Comparison of ENCODE assay signal across 14 cellular contexts in the genomic region with DNA sequence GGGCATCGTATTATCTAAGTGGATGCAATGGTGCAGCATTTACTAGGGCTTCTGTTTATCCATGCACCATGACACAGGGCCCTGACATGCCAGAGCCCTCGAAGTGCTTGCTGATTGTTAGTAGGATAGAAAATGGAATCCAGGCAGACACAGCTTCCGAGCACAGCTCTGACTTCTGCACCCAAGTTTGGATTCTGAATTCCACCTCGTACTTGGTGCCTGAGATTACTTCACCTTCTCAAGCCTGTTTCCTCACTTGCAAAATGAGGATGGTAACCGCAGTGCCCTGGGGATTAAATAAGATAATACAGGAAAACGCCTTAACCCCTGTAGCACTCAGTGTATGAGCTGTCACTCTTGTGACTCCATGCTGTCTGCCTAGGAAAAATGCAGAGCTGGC.
A peak's percentile ranks its signal among the peaks of the same experiment; 100 is the strongest.
DNase-seq lines count a peak whose midpoint lies in the region; ATAC-seq, FAIRE-seq and TF ChIP-seq lines count a peak whose summit lies in the region.
"Had no signal": no experiment of that assay in that cellular context is flagged by ENCODE, and none has a peak within 500 bp of the region (broad histone marks: within the 10 kb centered on the region; RNA-seq: fewer than 3 reads in every experiment).

No MANE protein-coding gene starts in this region.

- H3K9me1 ChIP-seq in keratinocyte (ENCODE audit: control insufficient read depth, extremely low read depth, insufficient read depth, low read length), result no peaks in the 10 kb centered on the region

- H4K20me1 ChIP-seq in keratinocyte (ENCODE audit: control insufficient read depth, extremely low read depth, insufficient read depth, low read length), result no peaks in the 10 kb centered on the region

- peaks cover 3% of the 10 kb centered on the region for H3K27me3 ChIP-seq in keratinocyte (ENCODE audit: control insufficient read depth, extremely low read depth, insufficient read depth, low read length)
- H3K27me3 ChIP-seq in skeletal muscle tissue (ENCODE audit: control insufficient read depth in 3 of 3, insufficient read depth in 3 of 3, low read length in 3 of 3), result no peaks in the 10 kb centered on the region
- H3K27me3 ChIP-seq: colonic mucosa had no signal

- dilution Hi-C loops in keratinocyte (cut with MboI; ENCODE audit: extremely low pct_ligation_motif_present, low sequenced_read_pairs), result no loop called here

- DNase-seq in GOT3 (lab: John Stamatoyannopoulos, UW), result peak; percentile 20
- DNase-seq in choroid plexus epithelial cell (ENCODE audit: low read depth), result peak; percentile 73
- DNase-seq in keratinocyte (ENCODE audit: low read depth, low spot score), result no peak
- no peak for DNase-seq in activated CD4-positive, CD25-positive, alpha-beta regulatory T cell treated with anti-CD3 and anti-CD28 coated beads, Interleukin-2, amount 50 U/mL, for 72 hours
- no peak for DNase-seq in stimulated activated CD4-positive, alpha-beta T cell treated with anti-CD3 and anti-CD28 coated beads, Interleukin-12 subunit alpha, Interleukin-12 subunit beta, amount 100 ng/mL, for 4 hours
- DNase-seq in posterior vena cava (ENCODE audit: low spot score), result no peak
- DNase-seq: activated CD8-positive, alpha-beta T cell treated with anti-CD3 and anti-CD28 coated beads, Interleukin-2, amount 10 ng/mL, durations not matched to agents 7 days and 5 days; activated naive CD4-positive, alpha-beta T cell treated with anti-CD3 and anti-CD28 coated beads, Interleukin-2, amount 50 U/mL, for 16 hours; CD4-positive, alpha-beta T cell; colonic mucosa; small intestine; stimulated activated CD8-positive, alpha-beta memory T cell treated with anti-CD3 and anti-CD28 coated beads, Interleukin-4, amount 100 ng/mL, for 48 hours had no signal

- no peak overlapping the region for H3K4me3 ChIP-seq in choroid plexus epithelial cell (ENCODE audit: low read depth, low read length)
- H3K4me3 ChIP-seq in keratinocyte (ENCODE audit: control insufficient read depth in 2 of 3, extremely low read depth in 1 of 3, insufficient read depth in 2 of 3, low read depth in 1 of 3, low read length in 3 of 3), result no peak overlapping the region
- H3K4me3 ChIP-seq in skeletal muscle tissue (ENCODE audit: low read length in 3 of 3), result peak overlapping the region in 1 of 3 donors; percentile 2
- H3K4me3 ChIP-seq: colonic mucosa had no signal

- H2AFZ ChIP-seq in keratinocyte (ENCODE audit: control insufficient read depth, low read length), result peak overlapping the region; percentile 8

- no peak overlapping the region for H3K4me2 ChIP-seq in keratinocyte (ENCODE audit: control insufficient read depth, extremely low read depth, insufficient read depth, low read depth, low read length)

- H3K36me3 ChIP-seq in keratinocyte (ENCODE audit: control insufficient read depth in 2 of 2, extremely low read depth in 1 of 2, insufficient read depth in 2 of 2, low read length in 2 of 2) (no peaks in the 10 kb centered on the region), skeletal muscle tissue (ENCODE audit: control insufficient read depth in 3 of 3, insufficient read depth in 3 of 3, low read length in 3 of 3) (no peaks in the 10 kb centered on the region)
- H3K36me3 ChIP-seq: colonic mucosa had no signal

- H3K79me2 ChIP-seq in keratinocyte (ENCODE audit: control insufficient read depth, insufficient read depth, low read length), result no peaks in the 10 kb centered on the region

- H3K9me3 ChIP-seq in keratinocyte (ENCODE audit: control insufficient read depth, low read depth, low read length) (no peaks in the 10 kb centered on the region), skeletal muscle tissue (ENCODE audit: control insufficient read depth in 3 of 3, low read length in 3 of 3) (no peaks in the 10 kb centered on the region)
- H3K9me3 ChIP-seq: colonic mucosa had no signal

- FAIRE-seq in keratinocyte (lab: Jason Lieb, UNC), result no peak
- FAIRE-seq: small intestine had no signal

- H3K4me1 ChIP-seq in keratinocyte (ENCODE audit: control insufficient read depth, extremely low read depth, insufficient read depth, low read length) (peaks cover 2% of the 10 kb centered on the region), skeletal muscle tissue (ENCODE audit: control insufficient read depth in 3 of 3, insufficient read depth in 3 of 3, low read length in 3 of 3) (peaks cover 32 to 34% (median 32%) of the 10 kb centered on the region in 3 donors)
- H3K4me1 ChIP-seq: colonic mucosa had no signal

- H3K27ac ChIP-seq in keratinocyte (ENCODE audit: control insufficient read depth, insufficient read depth, low read length) (no peak overlapping the region), skeletal muscle tissue (ENCODE audit: low read depth, low read length) (peak overlapping the region; percentile 6)
- H3K27ac ChIP-seq: colonic mucosa had no signal

- H3K9ac ChIP-seq in keratinocyte (ENCODE audit: control insufficient read depth, extremely low read depth, insufficient read depth, low read length) (no peak overlapping the region), skeletal muscle tissue (ENCODE audit: low read depth in 1 of 3, low read length in 3 of 3) (peak overlapping the region in 1 of 3 donors; percentile 25)

- no peak for ATAC-seq in GM19455 (IDR thresholded peaks at IDR 0.05; ENCODE audit: unreplicated experiment)
- ATAC-seq: activated CD8-positive, alpha-beta T cell treated with anti-CD3 and anti-CD28 coated beads, Interleukin-2, amount 10 ng/mL, durations not matched to agents 7 days and 5 days had no signal

- intact Hi-C loops in posterior vena cava (cut with DNase I), result no loop called here

- no peak for TF ChIP-seq CTCF in choroid plexus epithelial cell (conservative IDR thresholded peaks at IDR 0.05; ENCODE audit: low read depth, low read length)
- no peak for TF ChIP-seq CTCF in keratinocyte (optimal IDR thresholded peaks at IDR 0.05 in 1 of 3, IDR thresholded peaks at IDR 0.05 in 1 of 3, conservative IDR thresholded peaks at IDR 0.05 in 1 of 3; ENCODE audit: extremely low read depth in 1 of 3, insufficient read depth in 2 of 3, low read length in 3 of 3)

Comparison
In these comparisons a context has a peak if more than half of its experiments do, and no peak if none do; other contexts are left out.
1. DNase-seq: peak in GOT3 (single experiment) and choroid plexus epithelial cell (single experiment); none in keratinocyte (single experiment), activated CD4-positive, CD25-positive, alpha-beta regulatory T cell treated with anti-CD3 and anti-CD28 coated beads, Interleukin-2, amount 50 U/mL, for 72 hours (single experiment), stimulated activated CD4-positive, alpha-beta T cell treated with anti-CD3 and anti-CD28 coated beads, Interleukin-12 subunit alpha, Interleukin-12 subunit beta, amount 100 ng/mL, for 4 hours (single experiment) and posterior vena cava (single experiment).